8 cellular contexts compared by ENCODE assay signal in the genomic region with DNA sequence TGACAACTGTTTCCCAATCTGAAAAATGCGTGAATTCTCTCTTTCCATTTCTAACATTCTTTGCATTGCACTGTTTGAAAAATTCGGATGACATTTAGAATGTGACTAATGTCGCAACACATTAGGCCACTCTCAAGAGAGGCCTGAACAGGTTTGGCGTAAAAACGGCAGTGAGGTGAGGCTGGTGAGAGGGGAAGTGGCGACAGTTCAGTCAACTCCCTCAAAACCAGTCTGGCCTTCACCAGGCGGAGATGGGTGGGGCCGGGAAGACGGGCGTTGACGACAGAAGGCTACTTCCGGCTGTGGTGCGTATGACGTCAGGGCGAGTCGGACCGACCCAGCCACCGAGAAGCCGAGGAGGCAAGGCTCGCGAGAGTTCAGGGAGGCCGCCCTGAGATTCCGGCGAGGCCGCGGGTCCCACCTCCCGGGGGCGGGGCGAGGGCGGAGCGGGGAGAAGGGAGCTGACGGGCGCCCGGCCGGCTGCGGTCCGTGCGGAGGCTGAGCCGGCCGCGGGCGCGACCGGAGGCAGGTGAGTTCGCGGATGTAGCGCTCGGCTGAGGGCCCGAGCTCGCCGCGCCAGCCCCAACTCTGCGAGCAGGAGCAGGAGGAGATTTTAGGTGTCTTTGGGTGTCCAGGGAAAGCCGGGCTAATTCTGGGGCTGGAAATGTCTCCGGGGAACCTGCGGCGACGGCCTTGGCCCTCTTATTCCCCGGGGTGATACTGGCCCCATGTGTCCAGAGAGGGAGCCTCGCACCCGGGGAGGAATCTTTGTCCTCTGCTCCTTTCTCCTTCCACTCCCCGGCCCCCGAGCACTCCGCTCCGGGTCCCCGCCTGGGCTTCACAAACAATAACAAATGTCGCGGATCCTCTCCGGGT. TPM values are rescaled to one million over a fixed set of nuclear protein-coding genes. Genes with fewer than 3 reads are reported as not detected.
DNase-seq lines count a peak whose midpoint lies in the region; ATAC-seq and TF ChIP-seq lines count a peak whose summit lies in the region.

A gene (plus strand): TSS at position 483 of the 876 bp plus-strand sequence. CDS start 53,435 bp downstream, outside the sequence.

- peak within 1 kb of the TSS; percentile 97 for H3K27ac Mint-ChIP-seq in endodermal cell

- H3K4me3 Mint-ChIP-seq in endodermal cell, result peak within 1 kb of the TSS; percentile 94

- WGBS in endodermal cell (ENCODE audit: insufficient coverage in 1 of 2, insufficient read length in 1 of 2), 2 experiments, result 9 to 26% methylated on average over 21 to 69 of the region's 69 CpGs

- peaks cover 7% of the 10 kb centered on the region for H3K9me3 Mint-ChIP-seq in endodermal cell

- H3K4me3 ChIP-seq in endodermal cell (ENCODE audit: low read length), result peak within 1 kb of the TSS; percentile 97

- peak within 1 kb of the TSS; percentile 75 for H3K27ac ChIP-seq in endodermal cell (ENCODE audit: low read depth, low read length)

- H3K36me3 ChIP-seq in endodermal cell (ENCODE audit: control insufficient read depth, insufficient read depth, low read length), result no peaks in the 10 kb centered on the region

- H3K36me3 Mint-ChIP-seq in endodermal cell (ENCODE audit: low read depth), result no peaks in the 10 kb centered on the region

- ATAC-seq in GM21360 (IDR thresholded peaks at IDR 0.05; ENCODE audit: unreplicated experiment), result peak; percentile 92

- no peaks in the 10 kb centered on the region for H3K27me3 ChIP-seq in endodermal cell (ENCODE audit: control insufficient read depth, insufficient read depth, low read length, poor library complexity, severe bottlenecking)

- H3K27me3 Mint-ChIP-seq in endodermal cell (ENCODE audit: insufficient read depth), result no peaks in the 10 kb centered on the region

- H3K4me1 ChIP-seq in endodermal cell (ENCODE audit: control insufficient read depth, insufficient read depth, low read length), result peaks cover 3% of the 10 kb centered on the region

- peak within 1 kb of the TSS; percentile 83 for H3K9ac ChIP-seq in endodermal cell (ENCODE audit: extremely low read depth, low read length, poor library complexity, severe bottlenecking)

- in situ Hi-C loops in Caki2 (cut with HindIII; ENCODE audit: low pct_unique_long_range_greater_than_20kb, low sequenced_read_pairs), result no loop called here

- H3K9me3 ChIP-seq in endodermal cell (ENCODE audit: control insufficient read depth, low read length), result peaks cover 6% of the 10 kb centered on the region

- H3K4me1 Mint-ChIP-seq in endodermal cell, result peaks cover 17% of the 10 kb centered on the region

- TF ChIP-seq CTCF in endodermal cell (conservative IDR thresholded peaks at IDR 0.05), result peak; percentile 64

- DNase-seq in Caki2 (ENCODE audit: low read depth) (peak; percentile 97), HT1080 (ENCODE audit: low read depth) (peak; percentile 95), NOMO-1 treated with dmso at 0.1 percent for 144 hours (lab: John Stamatoyannopoulos, UW; ENCODE audit: unreplicated experiment) (peak; percentile 97), endodermal cell (peak; percentile 100), mesenteric fat pad (ENCODE audit: low spot score) (peak; percentile 99)
- DNase-seq in activated CD8-positive, alpha-beta memory T cell treated with anti-CD3 and anti-CD28 coated beads, Interleukin-2, amount 50 U/mL, for 1 hour (ENCODE audit: extremely low read depth), result peak; percentile 88
- DNase-seq in stimulated activated CD8-positive, alpha-beta memory T cell treated with anti-CD3 and anti-CD28 coated beads, Interleukin-15, amount 100 ng/mL, for 24 hours (ENCODE audit: low read depth), result peak; percentile 91

RNA-seq across cellular contexts. Expression of the gene that starts here (rescaled TPM):
- total RNA-seq in Caki2 (2014; rRNA removed; shearing (Covaris generic); ENCODE audit: low replicate concordance), result 1.9 and 25.5 TPM in 2 replicates
- 15.0 and 32.3 TPM in 2 replicates for total RNA-seq in HT1080 (2014; rRNA removed; shearing (Covaris generic))
- 14.6 and 15.0 TPM in 2 replicates for polyA plus RNA-seq in HT1080 (2015; cell fraction: cytosol; rRNA removed)
- 15.4 and 16.2 TPM in 2 replicates for polyA plus RNA-seq in HT1080 (2015; cell fraction: nucleus; rRNA removed)
- total RNA-seq in endodermal cell, result 10 to 100 TPM; 33.2 to 78.3 TPM
- polyA plus RNA-seq in endodermal cell (2013, experiment 1 of 2), result 30.1 TPM
- polyA plus RNA-seq in endodermal cell (2013, experiment 2 of 2), result 28.9 TPM
- 76.0 TPM for total RNA-seq in mesenteric fat pad

Comparison
In these comparisons a context has a peak if more than half of its experiments do, and no peak if none do; other contexts are left out.
1. Peak in every context shown above with its lines: DNase-seq, ATAC-seq, H3K4me3 ChIP-seq and H3K27ac ChIP-seq.